ENCODE assay signal across 22 cellular contexts in genomic region chr7:132379292-132379691, GRCh38.
DNase-seq lines count a peak whose midpoint lies in the region; ATAC-seq, FAIRE-seq and TF ChIP-seq lines count a peak whose summit lies in the region.
"Had no signal": no experiment of that assay in that cellular context is flagged by ENCODE, and none has a peak within 500 bp of the region (broad histone marks: within the 10 kb centered on the region; RNA-seq: fewer than 3 reads in every experiment).

No MANE protein-coding gene starts in this region.

- TF ChIP-seq RAD21 in K562 (CRISPR knock-in tag; conservative IDR thresholded peaks at IDR 0.05 in 1 of 2, IDR thresholded peaks at IDR 0.05 in 1 of 2) = no peak

- peak; percentile 6 for FAIRE-seq in K562 (lab: Jason Lieb, UNC)
- FAIRE-seq: G401.6 had no signal

- in situ Hi-C loops in K562 (cut with MboI) = no loop called here

- H2AFZ ChIP-seq in K562 (ENCODE audit: low read depth, low read length) = no peak overlapping the region
- H2AFZ ChIP-seq: GM23248 had no signal

- H2BK5ac ChIP-seq in mesendoderm (ENCODE audit: low read length) = peak overlapping the region; percentile 42

- H3K9me3 ChIP-seq in K562 (replicated peaks; ENCODE audit: control insufficient read depth, insufficient read depth, low read depth, low read length) (no peaks in the 10 kb centered on the region), upper lobe of right lung (no peaks in the 10 kb centered on the region)
- H3K9me3 ChIP-seq: SJSA1 had no signal

- H3K79me2 ChIP-seq in K562 (ENCODE audit: control insufficient read depth, insufficient read depth, low read length) (no peaks in the 10 kb centered on the region), mesendoderm (ENCODE audit: control insufficient read depth, insufficient read depth, low read length) (no peaks in the 10 kb centered on the region)

- no peak for TF ChIP-seq POLR2A in K562 (conservative IDR thresholded peaks at IDR 0.05)

- H3K4me1 ChIP-seq in K562 (replicated peaks in 1 of 2; ENCODE audit: control insufficient read depth in 2 of 2, insufficient read depth in 2 of 2, low read length in 2 of 2) = no peaks in the 10 kb centered on the region
- H3K4me1 ChIP-seq in mesendoderm (ENCODE audit: control insufficient read depth, low read depth, low read length) = peaks cover 15% of the 10 kb centered on the region
- peaks cover 23% of the 10 kb centered on the region for H3K4me1 ChIP-seq in upper lobe of right lung
- H3K4me1 ChIP-seq: SJSA1 had no signal

- no peak overlapping the region for H4K8ac ChIP-seq in mesendoderm (ENCODE audit: low read depth, low read length)

- TF ChIP-seq CTCF in K562 (IDR thresholded peaks at IDR 0.05 in 2 of 3, conservative IDR thresholded peaks at IDR 0.05 in 1 of 3; ENCODE audit: insufficient read depth in 2 of 3, low read depth in 1 of 3, low read length in 3 of 3) (no peak), upper lobe of right lung (IDR thresholded peaks at IDR 0.05) (no peak)

- H2BK120ac ChIP-seq in mesendoderm (ENCODE audit: low read depth, low read length) = no peak overlapping the region

- H3K36me3 ChIP-seq in K562 (ENCODE audit: control insufficient read depth, insufficient read depth, low read length) (no peaks in the 10 kb centered on the region), mesendoderm (ENCODE audit: control insufficient read depth, insufficient read depth, low read length) (no peaks in the 10 kb centered on the region), upper lobe of right lung (no peaks in the 10 kb centered on the region)
- H3K36me3 ChIP-seq: SJSA1 had no signal

- no peak overlapping the region for H2AK5ac ChIP-seq in mesendoderm (ENCODE audit: low read length)

- H3K27ac ChIP-seq in K562 (ENCODE audit: extremely low read depth, low read depth, low read length) (no peak overlapping the region), mesendoderm (ENCODE audit: low read depth, low read length) (no peak overlapping the region), upper lobe of right lung (peak overlapping the region; percentile 30)
- H3K27ac ChIP-seq: GM23248, RWPE1, SJSA1 had no signal

- no peak overlapping the region for H4K5ac ChIP-seq in mesendoderm (ENCODE audit: low read length)

- H3K9me1 ChIP-seq in K562 (ENCODE audit: control insufficient read depth, insufficient read depth, low read length) = no peaks in the 10 kb centered on the region

- intact Hi-C loops in cardiac septum (cut with DNase I) = loop anchor here (5.0 kb wide), 1 partner anchor 52 kb away; no protein-coding TSS in a partner anchor
- intact Hi-C loops in Right ventricle myocardium superior (cut with DNase I) = no loop called here
- intact Hi-C loops in K562 (cut with micrococcal nuclease) = no loop called here
- intact Hi-C loops in upper lobe of right lung (cut with DNase I) = no loop called here

- H3K4me3 ChIP-seq in K562 (no peak overlapping the region), mesendoderm (ENCODE audit: low read length) (no peak overlapping the region), upper lobe of right lung (no peak overlapping the region)
- H3K4me3 ChIP-seq: GM23248, SJSA1 had no signal

- H2BK15ac ChIP-seq in mesendoderm (replicated peaks; ENCODE audit: low read depth) = no peak overlapping the region

- CTCF ChIA-PET in K562 (lab: Yijun Ruan, JAX; ENCODE audit: low intra/inter-chr PET ratio) = no interaction called here

- H3K79me1 ChIP-seq in mesendoderm (ENCODE audit: low read length) = no peaks in the 10 kb centered on the region

- 0% methylated on average over 1 of the region's 1 CpG for WGBS in K562 (ENCODE audit: insufficient coverage, low coverage, missing lambda C conversion rate)
- no CpG with 5 or more reads among the region's 1 CpG for WGBS in mesendoderm (ENCODE audit: extremely low coverage, insufficient coverage, low lambda C conversion rate)

- ATAC-seq in Right ventricle myocardium superior (ENCODE audit: poor library complexity) = no peak
- no peak for ATAC-seq in K562
- no peak for ATAC-seq in upper lobe of right lung
- ATAC-seq: CD8-positive, alpha-beta T cell; PC-3 had no signal

- no peak for TF ChIP-seq EP300 in K562 (IDR thresholded peaks at IDR 0.05; ENCODE audit: low read length)

- no peak overlapping the region for H3K23ac ChIP-seq in mesendoderm (ENCODE audit: low read length)

- H3K27me3 ChIP-seq in K562 (ENCODE audit: control insufficient read depth in 2 of 2, insufficient read depth in 2 of 2, low read length in 2 of 2) (0 out of 5 replicates have a peak, but pooled peaks cover 0 to 2% of the 10 kb centered on the region in 2 experiments), mesendoderm (ENCODE audit: insufficient read depth, low read length, poor library complexity) (no peaks in the 10 kb centered on the region), upper lobe of right lung (no peaks in the 10 kb centered on the region)

- no peak overlapping the region for H3K56ac ChIP-seq in mesendoderm (ENCODE audit: low read length)

- BruUV-seq in K562 (replicated peaks; lab: Mats Ljungman, UMichigan) = no TSS peak

- no peak overlapping the region for H3K18ac ChIP-seq in mesendoderm (ENCODE audit: low read length)

- H3K9ac ChIP-seq in K562 (ENCODE audit: insufficient read depth in 1 of 2, low read depth in 2 of 2, low read length in 2 of 2) (no peak overlapping the region), mesendoderm (ENCODE audit: low read length) (no peak overlapping the region)
- H3K9ac ChIP-seq: GM23248 had no signal

- H3K4me2 ChIP-seq in K562 (ENCODE audit: insufficient read depth, low read length) = no peak overlapping the region
- H3K4me2 ChIP-seq in mesendoderm (ENCODE audit: low read length) = no peak overlapping the region

- DNase-seq in cardiac septum (ENCODE audit: low spot score) (peak; percentile 27), Right ventricle myocardium superior (no peak), K562 (ENCODE audit: extremely low read depth in 1 of 4, low spot score in 3 of 4) (no peak), mesendoderm (peak; percentile 65), upper lobe of right lung (no peak), ecto neural progenitor cell (ENCODE audit: low spot score) (no peak), kidney glomerular epithelial cell (lab: John Stamatoyannopoulos, UW) (no peak), NCI-H2029 (lab: John Stamatoyannopoulos, UW) (no peak)
- DNase-seq: 8988T; CD8-positive, alpha-beta T cell; DMS79 treated with DMSO at 0.1 percent for 48 hours; GM23248; KG1; NCI-H1417 treated with DMSO at 0.1 percent for 48 hours; NCI-H2029 treated with DMSO at 0.1 percent for 48 hours; NCI-H2171 treated with DMSO at 0.1 percent for 48 hours; NCI-H446 treated with DMSO at 0.1 percent for 48 hours; NK-92 treated with Interleukin-12 subunit alpha and Interleukin-12 subunit beta, amount 100 ng/mL, for 24 hours; PC-3 had no signal

- H3K4ac ChIP-seq in mesendoderm (ENCODE audit: low read depth, low read length) = no peak overlapping the region

- H4K20me1 ChIP-seq in K562 (replicated peaks; ENCODE audit: control insufficient read depth, insufficient read depth, low read length) = no peaks in the 10 kb centered on the region

- POLR2A ChIA-PET in K562 (lab: Yijun Ruan, JAX) = no interaction called here

TF ChIP-seq in K562, 482 proteins besides CTCF, POLR2A, EP300 and RAD21 (continues in another document):
- TF ChIP-seq TOE1 (IDR thresholded peaks at IDR 0.05; ENCODE audit: borderline replicate concordance) (no peak), TOE1 (CRISPR knock-in tag; IDR thresholded peaks at IDR 0.05; ENCODE audit: borderline replicate concordance, low read depth) (no peak), ZNF184 (CRISPR knock-in tag; IDR thresholded peaks at IDR 0.05) (no peak)

Comparison
In these comparisons a context has a peak if more than half of its experiments do, and no peak if none do; other contexts are left out.
1. DNase-seq: peak in cardiac septum (single experiment) and mesendoderm (single experiment); none in Right ventricle myocardium superior (single experiment), K562 (0 of 4), upper lobe of right lung (single experiment), ecto neural progenitor cell (single experiment), kidney glomerular epithelial cell (single experiment) and NCI-H2029 (single experiment).